Comparison of ENCODE assay signal across 9 cellular contexts in genomic region chr9:87518702-87519335, GRCh38. TPM values are rescaled to one million over a fixed set of nuclear protein-coding genes. Genes with fewer than 3 reads are reported as not detected.
DNase-seq lines count a peak whose midpoint lies in the region; ATAC-seq and TF ChIP-seq lines count a peak whose summit lies in the region.
"Had no signal": no experiment of that assay in that cellular context is flagged by ENCODE, and none has a peak within 500 bp of the region (broad histone marks: within the 10 kb centered on the region; RNA-seq: fewer than 3 reads in every experiment).

No MANE protein-coding gene starts in this region.

- DNase-seq in HUDEP-2 (lab: John Stamatoyannopoulos, UW; ENCODE audit: unreplicated experiment in 76 of 76) (peak in 75 of 76 experiments; percentile 25 to 99 (median 88)), adrenal gland (peak; percentile 48 to 87 (median 72)), left kidney (ENCODE audit: low read depth, low spot score) (peak; percentile 41), smooth muscle cell (lab: John Stamatoyannopoulos, UW; ENCODE audit: unreplicated experiment) (no peak), NCI-H82 treated with DMSO at 0.1 percent for 48 hours (lab: John Stamatoyannopoulos, UW; ENCODE audit: unreplicated experiment) (no peak)
- DNase-seq: activated T-cell treated with anti-CD3 and anti-CD28 coated beads, Interleukin-2, amount 50 U/mL, for 48 hours had no signal

- no peak for ATAC-seq in GM18873 (IDR thresholded peaks at IDR 0.05; ENCODE audit: low FRiP score, unreplicated experiment)
- no peak for ATAC-seq in HG02840 (IDR thresholded peaks at IDR 0.05; ENCODE audit: low FRiP score, unreplicated experiment)
- no peak for ATAC-seq in GM21723 (IDR thresholded peaks at IDR 0.05; ENCODE audit: unreplicated experiment)

- H3K9me3 ChIP-seq in adrenal gland (replicated peaks in 1 of 3) (no peaks in the 10 kb centered on the region), smooth muscle cell (replicated peaks; ENCODE audit: low read depth) (no peaks in the 10 kb centered on the region)

- no peak overlapping the region for H2AFZ ChIP-seq in smooth muscle cell (ENCODE audit: low read depth)

- H3K36me3 ChIP-seq in adrenal gland (replicated peaks in 1 of 2) (no peaks in the 10 kb centered on the region), smooth muscle cell (ENCODE audit: low read depth) (no peaks in the 10 kb centered on the region)

- intact Hi-C loops in adrenal gland (cut with DNase I) = no loop called here

- peaks cover 10% of the 10 kb centered on the region for H3F3A ChIP-seq in smooth muscle cell (ENCODE audit: low read depth)

- H3K4me1 ChIP-seq in adrenal gland (replicated peaks in 1 of 2) = peaks cover 4 to 37% of the 10 kb centered on the region in 2 donors
- H3K4me1 ChIP-seq in smooth muscle cell (ENCODE audit: low read depth) = peaks cover 13% of the 10 kb centered on the region

- H3K79me2 ChIP-seq in smooth muscle cell (ENCODE audit: low read depth) = no peaks in the 10 kb centered on the region

- H3K27ac ChIP-seq in adrenal gland (peak overlapping the region in 3 of 5 donors; percentile 20 to 51 (median 44)), smooth muscle cell (ENCODE audit: low read depth) (no peak overlapping the region)

- H3K9ac ChIP-seq in smooth muscle cell (ENCODE audit: low read depth) = no peak overlapping the region

- H3K27me3 ChIP-seq in adrenal gland (no peaks in the 10 kb centered on the region), smooth muscle cell (ENCODE audit: low read depth) (no peaks in the 10 kb centered on the region)

- no peak for TF ChIP-seq POLR2A in adrenal gland (IDR thresholded peaks at IDR 0.05)

- H3K4me2 ChIP-seq in smooth muscle cell = peak overlapping the region; percentile 31

- TF ChIP-seq CTCF in adrenal gland (IDR thresholded peaks at IDR 0.05) (no peak), smooth muscle cell (IDR thresholded peaks at IDR 0.05; ENCODE audit: borderline replicate concordance, insufficient read depth, poor library complexity, severe bottlenecking) (no peak)

- WGBS in adrenal gland, 4 donors = 29 to 51% (median 41%) methylated on average over 9 to 12 of the region's 12 CpGs
- WGBS in smooth muscle cell (ENCODE audit: low lambda C conversion rate) = 59% methylated on average over 12 of the region's 12 CpGs

- peaks cover 18% of the 10 kb centered on the region for H4K20me1 ChIP-seq in smooth muscle cell (ENCODE audit: low read depth)

- no peak overlapping the region for H3K4me3 ChIP-seq in adrenal gland
- no peak overlapping the region for H3K4me3 ChIP-seq in smooth muscle cell

RNA-seq across cellular contexts. Expression of gene DAPK1, which starts 21.2 kb away (rescaled TPM):
- 10 to 100 TPM; 12.8 to 32.4 (median 25.8) TPM for total RNA-seq in adrenal gland
- 10 to 100 TPM in 1 of 3 donors, 1 to 10 TPM in 2; 5.4 to 15.6 (median 5.8) TPM for polyA plus RNA-seq in adrenal gland
- 17.6 and 20.3 TPM in 2 replicates for total RNA-seq in smooth muscle cell
- polyA plus RNA-seq in smooth muscle cell = 11.3 and 12.6 TPM in 2 replicates

Comparison
In these comparisons a context has a peak if more than half of its experiments do, and no peak if none do; other contexts are left out.
1. DNase-seq: peak in HUDEP-2 (75 of 76), adrenal gland (7 of 7) and left kidney (single experiment); none in smooth muscle cell (single experiment) and NCI-H82 treated with DMSO at 0.1 percent for 48 hours (single experiment).